Comparison of ENCODE assay signal across 24 cellular contexts in the genomic region with DNA sequence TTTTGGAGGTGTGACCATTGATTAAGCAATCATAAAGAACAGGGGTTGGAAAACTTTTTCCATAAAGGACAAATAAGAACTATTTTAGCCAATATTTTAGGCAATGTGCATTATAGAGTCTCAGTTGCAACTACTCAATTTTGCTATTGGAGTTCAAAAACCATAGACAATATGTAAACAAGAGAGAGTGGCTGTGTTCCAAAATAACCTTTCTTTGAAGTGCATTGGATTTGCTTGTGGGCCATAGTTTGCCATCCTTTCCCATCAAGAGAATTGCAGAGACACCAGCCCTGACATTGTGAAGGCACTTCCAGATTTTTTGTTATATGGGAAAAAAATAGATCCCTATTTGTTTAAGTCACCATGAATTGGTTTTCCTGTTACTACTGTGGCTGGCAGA.
"Had no signal": no experiment of that assay in that cellular context is flagged by ENCODE, and none has a peak within 500 bp of the region (broad histone marks: within the 10 kb centered on the region; RNA-seq: fewer than 3 reads in every experiment).

No MANE protein-coding gene starts in this region.

- H3K4me3 ChIP-seq: neural progenitor cell, pancreas, psoas muscle, stomach, thoracic aorta, thyroid gland, tibial nerve, upper lobe of left lung, vagina had no signal

- FAIRE-seq: pancreas, small intestine, urothelium cell line had no signal

- H3K4me1 ChIP-seq: pancreas, psoas muscle, thyroid gland, tibial nerve, upper lobe of left lung, vagina had no signal

- H3K27me3 ChIP-seq: neural progenitor cell, neutrophil, pancreas, stomach, thyroid gland, tibial nerve, upper lobe of left lung, vagina had no signal

- H3K27ac ChIP-seq: neural progenitor cell, neutrophil, pancreas, psoas muscle, stomach, thoracic aorta, thyroid gland, tibial nerve, upper lobe of left lung, vagina had no signal

- H3K4me2 ChIP-seq: neural progenitor cell had no signal

- H3K9ac ChIP-seq: neural progenitor cell had no signal

- H3K9me3 ChIP-seq: neutrophil, pancreas, psoas muscle, stomach, thoracic aorta, thyroid gland, tibial nerve, upper lobe of left lung, vagina had no signal

- H3K36me3 ChIP-seq: neural progenitor cell, neutrophil, pancreas, stomach, thoracic aorta, thyroid gland, tibial nerve, upper lobe of left lung, vagina had no signal

- ATAC-seq: naive thymus-derived CD4-positive, alpha-beta T cell; natural killer cell; pancreas; psoas muscle; right cardiac atrium; sciatic nerve; stimulated activated effector memory CD8-positive, alpha-beta T cell treated with anti-CD3 and anti-CD28 coated beads, Interleukin-12 subunit alpha, Interleukin-12 subunit beta, amount 100 ng/mL, for 72 hours; stimulated activated naive B cell treated with anti-CD40 and anti-IgM and Interleukin-4, amounts not matched to agents 10 μg/mL and 1 μg/mL and 100 μg/mL, for 72 hours had no signal

- DNase-seq: naive thymus-derived CD4-positive, alpha-beta T cell; natural killer cell; nucleus accumbens; pancreas; psoas muscle; right cardiac atrium; small intestine; stimulated activated CD4-positive, alpha-beta T cell treated with anti-CD3 and anti-CD28 coated beads, Interleukin-15, amount 100 ng/mL, for 24 hours; stimulated activated CD4-positive, alpha-beta T cell treated with anti-CD3 and anti-CD28 coated beads, Interleukin-2, amount 100 ng/mL, for 24 hours; stimulated activated CD4-positive, alpha-beta T cell treated with anti-CD3 and anti-CD28 coated beads, Interleukin-2, amount 100 ng/mL, for 48 hours; stimulated activated CD4-positive, alpha-beta T cell treated with anti-CD3 and anti-CD28 coated beads, Interleukin-4, amount 100 ng/mL, for 24 hours; stimulated activated naive B cell treated with anti-CD40 and anti-IgM and Interleukin-4, amounts not matched to agents 10 μg/mL and 1 μg/mL and 100 μg/mL, for 72 hours; stimulated activated naive CD4-positive, alpha-beta T cell treated with Interleukin-2 at 50 U/mL for 16 hours; stomach; thyroid gland; upper lobe of left lung had no signal

- H2AFZ ChIP-seq: neural progenitor cell had no signal
